ENCODE assay signal across 10 cellular contexts in genomic region chr17:3232300-3232699, GRCh38. TPM values are rescaled to one million over a fixed set of nuclear protein-coding genes. Genes with fewer than 3 reads are reported as not detected.
"Had no signal": no experiment of that assay in that cellular context is flagged by ENCODE, and none has a peak within 500 bp of the region (broad histone marks: within the 10 kb centered on the region; RNA-seq: fewer than 3 reads in every experiment).

No MANE protein-coding gene starts in this region.

RNA-seq across cellular contexts. Expression of gene OR1A1, which starts 24.8 kb away (rescaled TPM):
- total RNA-seq: OCI-LY7, PC-3, PC-9, Peyer's patch, Right ventricle myocardium inferior, Right ventricle myocardium superior, RPMI7951, SJCRH30, SJSA1, SK-MEL-5 had no signal

RNA-seq across cellular contexts. Expression of gene OR1A2, which starts 35.0 kb away (rescaled TPM):
- total RNA-seq: OCI-LY7, PC-3, PC-9, Peyer's patch, Right ventricle myocardium inferior, Right ventricle myocardium superior, RPMI7951, SJCRH30, SJSA1, SK-MEL-5 had no signal
